ENCODE assay signal across 11 cellular contexts in genomic region chr1:68128157-68128556, GRCh38.
DNase-seq lines count a peak whose midpoint lies in the region; ATAC-seq lines count a peak whose summit lies in the region.
"Had no signal": no experiment of that assay in that cellular context is flagged by ENCODE, and none has a peak within 500 bp of the region (broad histone marks: within the 10 kb centered on the region; RNA-seq: fewer than 3 reads in every experiment).

No MANE protein-coding gene starts in this region.

- no peaks in the 10 kb centered on the region for H3K9me3 ChIP-seq in adipocyte (ENCODE audit: control insufficient read depth, low read length)
- H3K9me3 ChIP-seq: MG63 had no signal

- H3K9ac ChIP-seq in adipocyte (ENCODE audit: low read length) = no peak overlapping the region

- ATAC-seq in GM18867 (IDR thresholded peaks at IDR 0.05; ENCODE audit: unreplicated experiment) (peak; percentile 94), HG02870 (IDR thresholded peaks at IDR 0.05; ENCODE audit: unreplicated experiment) (peak; percentile 75), HG03139 (IDR thresholded peaks at IDR 0.05; ENCODE audit: unreplicated experiment) (no peak)
- ATAC-seq in stimulated activated naive CD8-positive, alpha-beta T cell treated with anti-CD3 and anti-CD28 coated beads, Interleukin-15, Interleukin-2, amounts not matched to agents 100 U/mL and 50 U/mL, for 24 hours = no peak

- H3K36me3 ChIP-seq in adipocyte (ENCODE audit: control insufficient read depth, insufficient read depth, low read length, severe bottlenecking) = peaks cover 49% of the 10 kb centered on the region
- H3K36me3 ChIP-seq: MG63 had no signal

- DNase-seq in adipocyte (ENCODE audit: low read depth) = peak; percentile 40
- peak; percentile 18 for DNase-seq in left kidney (ENCODE audit: low read depth, low spot score)
- no peak for DNase-seq in NCI-H1048 (lab: John Stamatoyannopoulos, UW)
- no peak for DNase-seq in activated CD4-positive, alpha-beta T cell treated with anti-CD3 and anti-CD28 coated beads for 48 hours
- no peak for DNase-seq in stimulated activated naive CD8-positive, alpha-beta T cell treated with anti-CD3 and anti-CD28 coated beads, Interleukin-15, Interleukin-2, amounts not matched to agents 100 U/mL and 50 U/mL, for 24 hours
- DNase-seq: activated T-cell treated with anti-CD3 and anti-CD28 coated beads, Interleukin-2, amount 50 U/mL, for 48 hours; Calu3; MG63 had no signal

- H3K27me3 ChIP-seq in adipocyte (replicated peaks; ENCODE audit: control insufficient read depth, insufficient read depth, low read length) = no peaks in the 10 kb centered on the region
- H3K27me3 ChIP-seq: MG63 had no signal

- no peak overlapping the region for H3K4me3 ChIP-seq in adipocyte (ENCODE audit: low read length)
- H3K4me3 ChIP-seq: MG63 had no signal

- H3K4me1 ChIP-seq in adipocyte (ENCODE audit: control insufficient read depth, insufficient read depth, low read length) = no peaks in the 10 kb centered on the region

Comparison
In these comparisons a context has a peak if more than half of its experiments do, and no peak if none do; other contexts are left out.
1. ATAC-seq: peak in GM18867 (single experiment) and HG02870 (single experiment); none in HG03139 (single experiment) and stimulated activated naive CD8-positive, alpha-beta T cell treated with anti-CD3 and anti-CD28 coated beads, Interleukin-15, Interleukin-2, amounts not matched to agents 100 U/mL and 50 U/mL, for 24 hours (single experiment).
2. DNase-seq: peak in adipocyte (single experiment) and left kidney (single experiment); none in NCI-H1048 (single experiment), activated CD4-positive, alpha-beta T cell treated with anti-CD3 and anti-CD28 coated beads for 48 hours (single experiment) and stimulated activated naive CD8-positive, alpha-beta T cell treated with anti-CD3 and anti-CD28 coated beads, Interleukin-15, Interleukin-2, amounts not matched to agents 100 U/mL and 50 U/mL, for 24 hours (single experiment).